In the genomic region with DNA sequence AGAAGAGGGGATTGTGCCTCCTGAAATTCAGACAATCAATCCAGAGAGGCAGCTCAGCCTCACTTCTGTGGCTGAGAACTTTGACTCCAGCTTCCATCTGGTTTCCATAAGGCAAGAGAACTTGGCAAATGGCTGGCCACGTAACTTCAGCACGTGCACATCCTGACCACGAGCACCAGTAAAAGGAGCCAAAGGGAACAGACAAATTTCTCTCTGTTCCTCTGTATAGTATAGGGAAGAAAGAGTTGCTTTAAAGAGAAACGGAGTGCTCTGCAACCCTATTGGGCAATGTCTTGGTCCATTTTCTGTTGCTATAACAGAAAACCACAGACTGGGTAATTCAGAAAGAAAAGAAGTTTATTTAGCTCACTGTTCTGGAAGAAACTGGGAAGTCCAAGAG, we compare ENCODE assay signal across 1 cellular context.
TF ChIP-seq lines count a peak whose summit lies in the region.

No MANE protein-coding gene starts in this region.

TF ChIP-seq in HepG2, 621 proteins besides CTCF, POLR2A, EP300 and RAD21 (continued from another document):
- TF ChIP-seq, protein P1, sequence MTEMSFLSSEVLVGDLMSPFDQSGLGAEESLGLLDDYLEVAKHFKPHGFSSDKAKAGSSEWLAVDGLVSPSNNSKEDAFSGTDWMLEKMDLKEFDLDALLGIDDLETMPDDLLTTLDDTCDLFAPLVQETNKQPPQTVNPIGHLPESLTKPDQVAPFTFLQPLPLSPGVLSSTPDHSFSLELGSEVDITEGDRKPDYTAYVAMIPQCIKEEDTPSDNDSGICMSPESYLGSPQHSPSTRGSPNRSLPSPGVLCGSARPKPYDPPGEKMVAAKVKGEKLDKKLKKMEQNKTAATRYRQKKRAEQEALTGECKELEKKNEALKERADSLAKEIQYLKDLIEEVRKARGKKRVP (CRISPR knock-in tag; IDR thresholded peaks at IDR 0.05): no peak
- TF ChIP-seq ZNF776 (CRISPR knock-in tag; IDR thresholded peaks at IDR 0.05): no peak
- TF ChIP-seq NFE2L2 (IDR thresholded peaks at IDR 0.05; ENCODE audit: low read length): no peak
- TF ChIP-seq, protein P2, sequence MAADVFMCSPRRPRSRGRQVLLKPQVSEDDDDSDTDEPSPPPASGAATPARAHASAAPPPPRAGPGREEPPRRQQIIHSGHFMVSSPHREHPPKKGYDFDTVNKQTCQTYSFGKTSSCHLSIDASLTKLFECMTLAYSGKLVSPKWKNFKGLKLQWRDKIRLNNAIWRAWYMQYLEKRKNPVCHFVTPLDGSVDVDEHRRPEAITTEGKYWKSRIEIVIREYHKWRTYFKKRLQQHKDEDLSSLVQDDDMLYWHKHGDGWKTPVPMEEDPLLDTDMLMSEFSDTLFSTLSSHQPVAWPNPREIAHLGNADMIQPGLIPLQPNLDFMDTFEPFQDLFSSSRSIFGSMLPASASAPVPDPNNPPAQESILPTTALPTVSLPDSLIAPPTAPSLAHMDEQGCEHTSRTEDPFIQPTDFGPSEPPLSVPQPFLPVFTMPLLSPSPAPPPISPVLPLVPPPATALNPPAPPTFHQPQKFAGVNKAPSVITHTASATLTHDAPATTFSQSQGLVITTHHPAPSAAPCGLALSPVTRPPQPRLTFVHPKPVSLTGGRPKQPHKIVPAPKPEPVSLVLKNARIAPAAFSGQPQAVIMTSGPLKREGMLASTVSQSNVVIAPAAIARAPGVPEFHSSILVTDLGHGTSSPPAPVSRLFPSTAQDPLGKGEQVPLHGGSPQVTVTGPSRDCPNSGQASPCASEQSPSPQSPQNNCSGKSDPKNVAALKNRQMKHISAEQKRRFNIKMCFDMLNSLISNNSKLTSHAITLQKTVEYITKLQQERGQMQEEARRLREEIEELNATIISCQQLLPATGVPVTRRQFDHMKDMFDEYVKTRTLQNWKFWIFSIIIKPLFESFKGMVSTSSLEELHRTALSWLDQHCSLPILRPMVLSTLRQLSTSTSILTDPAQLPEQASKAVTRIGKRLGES (CRISPR knock-in tag; IDR thresholded peaks at IDR 0.05; ENCODE audit: borderline replicate concordance): no peak
- no peak for TF ChIP-seq ZNF780A (CRISPR knock-in tag; IDR thresholded peaks at IDR 0.05)
- no peak for TF ChIP-seq ZIK1 (CRISPR knock-in tag; IDR thresholded peaks at IDR 0.05; ENCODE audit: borderline replicate concordance, low read depth)
- TF ChIP-seq, protein P3, sequence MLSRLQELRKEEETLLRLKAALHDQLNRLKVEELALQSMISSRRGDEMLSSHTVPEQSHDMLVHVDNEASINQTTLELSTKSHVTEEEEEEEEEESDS (CRISPR knock-in tag; IDR thresholded peaks at IDR 0.05; ENCODE audit: borderline replicate concordance): no peak
- TF ChIP-seq, protein P4, sequence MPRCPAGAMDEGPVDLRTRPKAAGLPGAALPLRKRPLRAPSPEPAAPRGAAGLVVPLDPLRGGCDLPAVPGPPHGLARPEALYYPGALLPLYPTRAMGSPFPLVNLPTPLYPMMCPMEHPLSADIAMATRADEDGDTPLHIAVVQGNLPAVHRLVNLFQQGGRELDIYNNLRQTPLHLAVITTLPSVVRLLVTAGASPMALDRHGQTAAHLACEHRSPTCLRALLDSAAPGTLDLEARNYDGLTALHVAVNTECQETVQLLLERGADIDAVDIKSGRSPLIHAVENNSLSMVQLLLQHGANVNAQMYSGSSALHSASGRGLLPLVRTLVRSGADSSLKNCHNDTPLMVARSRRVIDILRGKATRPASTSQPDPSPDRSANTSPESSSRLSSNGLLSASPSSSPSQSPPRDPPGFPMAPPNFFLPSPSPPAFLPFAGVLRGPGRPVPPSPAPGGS (CRISPR knock-in tag; IDR thresholded peaks at IDR 0.05): no peak
- TF ChIP-seq, protein P5, sequence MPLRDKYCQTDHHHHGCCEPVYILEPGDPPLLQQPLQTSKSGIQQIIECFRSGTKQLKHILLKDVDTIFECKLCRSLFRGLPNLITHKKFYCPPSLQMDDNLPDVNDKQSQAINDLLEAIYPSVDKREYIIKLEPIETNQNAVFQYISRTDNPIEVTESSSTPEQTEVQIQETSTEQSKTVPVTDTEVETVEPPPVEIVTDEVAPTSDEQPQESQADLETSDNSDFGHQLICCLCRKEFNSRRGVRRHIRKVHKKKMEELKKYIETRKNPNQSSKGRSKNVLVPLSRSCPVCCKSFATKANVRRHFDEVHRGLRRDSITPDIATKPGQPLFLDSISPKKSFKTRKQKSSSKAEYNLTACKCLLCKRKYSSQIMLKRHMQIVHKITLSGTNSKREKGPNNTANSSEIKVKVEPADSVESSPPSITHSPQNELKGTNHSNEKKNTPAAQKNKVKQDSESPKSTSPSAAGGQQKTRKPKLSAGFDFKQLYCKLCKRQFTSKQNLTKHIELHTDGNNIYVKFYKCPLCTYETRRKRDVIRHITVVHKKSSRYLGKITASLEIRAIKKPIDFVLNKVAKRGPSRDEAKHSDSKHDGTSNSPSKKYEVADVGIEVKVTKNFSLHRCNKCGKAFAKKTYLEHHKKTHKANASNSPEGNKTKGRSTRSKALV (CRISPR knock-in tag; IDR thresholded peaks at IDR 0.05): no peak
